14 cellular contexts compared by ENCODE assay signal in genomic region chr6:157892363-157892878, GRCh38.
DNase-seq lines count a peak whose midpoint lies in the region; ATAC-seq lines count a peak whose summit lies in the region.
"Had no signal": no experiment of that assay in that cellular context is flagged by ENCODE, and none has a peak within 500 bp of the region (broad histone marks: within the 10 kb centered on the region; RNA-seq: fewer than 3 reads in every experiment).

No MANE protein-coding gene starts in this region.

- no peak overlapping the region for H4K91ac ChIP-seq in mesenchymal stem cell (ENCODE audit: low read length)

- H3K79me1 ChIP-seq in mesenchymal stem cell (replicated peaks; ENCODE audit: low read length, poor library complexity, severe bottlenecking) = peaks cover 34% of the 10 kb centered on the region

- H2BK15ac ChIP-seq in mesenchymal stem cell (ENCODE audit: low read depth, poor library complexity, severe bottlenecking) = no peak overlapping the region

- H3K4ac ChIP-seq in mesenchymal stem cell (ENCODE audit: low read depth in 1 of 2, low read length in 2 of 2) = no peak overlapping the region

- ATAC-seq in stimulated activated naive CD8-positive, alpha-beta T cell treated with anti-CD3 and anti-CD28 coated beads, Interleukin-15, Interleukin-2, amounts not matched to agents 100 U/mL and 50 U/mL, for 24 hours = no peak
- ATAC-seq in activated CD8-positive, alpha-beta T cell treated with anti-CD3 and anti-CD28 coated beads, Interleukin-2, amount 10 ng/mL, durations not matched to agents 7 days and 5 days = peak; percentile 44
- ATAC-seq in effector memory CD8-positive, alpha-beta T cell (replicated peaks) = peak; percentile 38
- ATAC-seq in HG03469 (IDR thresholded peaks at IDR 0.05; ENCODE audit: unreplicated experiment) = no peak
- ATAC-seq in HG03097 (IDR thresholded peaks at IDR 0.05; ENCODE audit: low FRiP score, unreplicated experiment) = no peak

- H2BK5ac ChIP-seq in mesenchymal stem cell (ENCODE audit: low read depth, low read length, poor library complexity, severe bottlenecking) = no peak overlapping the region

- H2AK5ac ChIP-seq in mesenchymal stem cell (ENCODE audit: low read length, severe bottlenecking) = no peak overlapping the region

- H3K23ac ChIP-seq in mesenchymal stem cell (ENCODE audit: low read length in 2 of 2) = no peak overlapping the region

- H3K36me3 Mint-ChIP-seq in stimulated activated naive CD8-positive, alpha-beta T cell treated with anti-CD3 and anti-CD28 coated beads, Interleukin-15, Interleukin-2, amounts not matched to agents 100 ng/mL and 50 ng/mL, for 24 hours (ENCODE audit: low read depth) = peaks cover 80% of the 10 kb centered on the region
- peaks cover 10% of the 10 kb centered on the region for H3K36me3 Mint-ChIP-seq in activated CD8-positive, alpha-beta T cell treated with anti-CD3 and anti-CD28 coated beads, Interleukin-2, amount 10 ng/mL, durations not matched to agents 7 days and 5 days (ENCODE audit: low read depth)
- peaks cover 25% of the 10 kb centered on the region for H3K36me3 Mint-ChIP-seq in effector memory CD8-positive, alpha-beta T cell (ENCODE audit: insufficient read depth)

- DNase-seq in stimulated activated naive CD8-positive, alpha-beta T cell treated with anti-CD3 and anti-CD28 coated beads, Interleukin-15, Interleukin-2, amounts not matched to agents 100 U/mL and 50 U/mL, for 24 hours = no peak
- no peak for DNase-seq in activated CD8-positive, alpha-beta T cell treated with anti-CD3 and anti-CD28 coated beads, Interleukin-2, amount 10 ng/mL, durations not matched to agents 7 days and 5 days
- no peak for DNase-seq in effector memory CD8-positive, alpha-beta T cell
- DNase-seq in mesenchymal stem cell (no peak), iPS-NIHi7 (ENCODE audit: extremely low spot score) (no peak)
- DNase-seq: HFFc6, left ventricle myocardium inferior, NCI-H1417 treated with DMSO at 0.1 percent for 48 hours, NCI-H2227 treated with DMSO at 0.1 percent for 48 hours, ovary, SW 1271 had no signal

- no peak overlapping the region for H2AFZ ChIP-seq in mesenchymal stem cell (ENCODE audit: low read depth, low read length)

- H3K4me1 ChIP-seq in mesenchymal stem cell (ENCODE audit: control insufficient read depth, insufficient read depth, low read depth, low read length) = peaks cover 2% of the 10 kb centered on the region

- H3K9me3 Mint-ChIP-seq in stimulated activated naive CD8-positive, alpha-beta T cell treated with anti-CD3 and anti-CD28 coated beads, Interleukin-15, Interleukin-2, amounts not matched to agents 100 ng/mL and 50 ng/mL, for 24 hours = no peaks in the 10 kb centered on the region
- no peaks in the 10 kb centered on the region for H3K9me3 Mint-ChIP-seq in activated CD8-positive, alpha-beta T cell treated with anti-CD3 and anti-CD28 coated beads, Interleukin-2, amount 10 ng/mL, durations not matched to agents 7 days and 5 days (ENCODE audit: insufficient read depth)
- H3K9me3 Mint-ChIP-seq in effector memory CD8-positive, alpha-beta T cell = no peaks in the 10 kb centered on the region
- H3K9me3 Mint-ChIP-seq: HFFc6 had no signal

- H3K27me3 ChIP-seq in mesenchymal stem cell (ENCODE audit: control insufficient read depth in 1 of 2, insufficient read depth in 1 of 2, low read length in 2 of 2) = no peaks in the 10 kb centered on the region
- H3K27me3 ChIP-seq: ovary had no signal

- no peak overlapping the region for H3K9ac ChIP-seq in mesenchymal stem cell (ENCODE audit: low read length)

- H3K4me2 ChIP-seq in mesenchymal stem cell (ENCODE audit: low read length, poor library complexity, severe bottlenecking) = no peak overlapping the region

- no peaks in the 10 kb centered on the region for H3K9me3 ChIP-seq in mesenchymal stem cell (ENCODE audit: control insufficient read depth, low read length)
- H3K9me3 ChIP-seq: left ventricle myocardium inferior, ovary had no signal

- peak overlapping the region; percentile 36 for H3K4me3 Mint-ChIP-seq in stimulated activated naive CD8-positive, alpha-beta T cell treated with anti-CD3 and anti-CD28 coated beads, Interleukin-15, Interleukin-2, amounts not matched to agents 100 ng/mL and 50 ng/mL, for 24 hours
- H3K4me3 Mint-ChIP-seq in activated CD8-positive, alpha-beta T cell treated with anti-CD3 and anti-CD28 coated beads, Interleukin-2, amount 10 ng/mL, durations not matched to agents 7 days and 5 days = peak overlapping the region; percentile 30
- H3K4me3 Mint-ChIP-seq in effector memory CD8-positive, alpha-beta T cell = peak overlapping the region in 1 of 2 donors; percentile 0
- H3K4me3 Mint-ChIP-seq: HFFc6 had no signal

- peak overlapping the region; percentile 60 for H3K27ac Mint-ChIP-seq in stimulated activated naive CD8-positive, alpha-beta T cell treated with anti-CD3 and anti-CD28 coated beads, Interleukin-15, Interleukin-2, amounts not matched to agents 100 ng/mL and 50 ng/mL, for 24 hours
- H3K27ac Mint-ChIP-seq in activated CD8-positive, alpha-beta T cell treated with anti-CD3 and anti-CD28 coated beads, Interleukin-2, amount 10 ng/mL, durations not matched to agents 7 days and 5 days = peak overlapping the region; percentile 36
- H3K27ac Mint-ChIP-seq in effector memory CD8-positive, alpha-beta T cell = peak overlapping the region in 1 of 2 donors; percentile 9
- H3K27ac Mint-ChIP-seq: HFFc6 had no signal

- H3K4me3 ChIP-seq in mesenchymal stem cell (ENCODE audit: insufficient read depth in 1 of 2, low read depth in 1 of 2, low read length in 2 of 2) = no peak overlapping the region
- H3K4me3 ChIP-seq: left ventricle myocardium inferior, ovary had no signal

- POLR2A ChIA-PET in activated CD8-positive, alpha-beta T cell treated with anti-CD3 and anti-CD28 coated beads, Interleukin-2, amount 10 ng/mL, durations not matched to agents 7 days and 5 days (lab: Charles Lee) = no interaction called here

- H3K14ac ChIP-seq in mesenchymal stem cell (ENCODE audit: low read length in 2 of 2) = no peak overlapping the region

- no peak overlapping the region for H4K8ac ChIP-seq in mesenchymal stem cell (ENCODE audit: low read length)

- peaks cover 15 to 93% of the 10 kb centered on the region in 2 experiments for H3K36me3 ChIP-seq in mesenchymal stem cell (ENCODE audit: control insufficient read depth in 1 of 2, insufficient read depth in 2 of 2, low read depth in 1 of 2, low read length in 2 of 2)
- H3K36me3 ChIP-seq: ovary had no signal

- H2BK120ac ChIP-seq in mesenchymal stem cell (ENCODE audit: low read depth, low read length) = no peak overlapping the region

- CTCF ChIA-PET in activated CD8-positive, alpha-beta T cell treated with anti-CD3 and anti-CD28 coated beads, Interleukin-2, amount 10 ng/mL, durations not matched to agents 7 days and 5 days (lab: Charles Lee) = interaction anchor here (1.3 to 3.9 kb wide), 7 partner anchors 10 to 194 kb away, joined by 3 to 15 read pairs (median 9); no protein-coding TSS in a partner anchor

- WGBS in mesenchymal stem cell = 94% methylated on average over 4 of the region's 5 CpGs

- peaks cover 46% of the 10 kb centered on the region for H3K4me1 Mint-ChIP-seq in stimulated activated naive CD8-positive, alpha-beta T cell treated with anti-CD3 and anti-CD28 coated beads, Interleukin-15, Interleukin-2, amounts not matched to agents 100 ng/mL and 50 ng/mL, for 24 hours (ENCODE audit: low read depth)
- H3K4me1 Mint-ChIP-seq in activated CD8-positive, alpha-beta T cell treated with anti-CD3 and anti-CD28 coated beads, Interleukin-2, amount 10 ng/mL, durations not matched to agents 7 days and 5 days (ENCODE audit: low read depth) = peaks cover 26% of the 10 kb centered on the region
- H3K4me1 Mint-ChIP-seq in effector memory CD8-positive, alpha-beta T cell (ENCODE audit: low read depth in 2 of 2) = peaks cover 0 to 13% of the 10 kb centered on the region in 2 donors

- no peaks in the 10 kb centered on the region for H3K27me3 Mint-ChIP-seq in stimulated activated naive CD8-positive, alpha-beta T cell treated with anti-CD3 and anti-CD28 coated beads, Interleukin-15, Interleukin-2, amounts not matched to agents 100 ng/mL and 50 ng/mL, for 24 hours
- H3K27me3 Mint-ChIP-seq in activated CD8-positive, alpha-beta T cell treated with anti-CD3 and anti-CD28 coated beads, Interleukin-2, amount 10 ng/mL, durations not matched to agents 7 days and 5 days (ENCODE audit: low read depth) = no peaks in the 10 kb centered on the region
- H3K27me3 Mint-ChIP-seq in effector memory CD8-positive, alpha-beta T cell = peaks cover 0 to 3% of the 10 kb centered on the region in 2 donors

- H2BK12ac ChIP-seq in mesenchymal stem cell (ENCODE audit: low read length in 2 of 2) = no peak overlapping the region

- no peak overlapping the region for H3K27ac ChIP-seq in mesenchymal stem cell (ENCODE audit: low read length, poor library complexity, severe bottlenecking)
- H3K27ac ChIP-seq: left ventricle myocardium inferior, ovary had no signal

- no peak overlapping the region for H3K18ac ChIP-seq in mesenchymal stem cell (ENCODE audit: low read depth in 1 of 2, low read length in 2 of 2)

Comparison
In these comparisons a context has a peak if more than half of its experiments do, and no peak if none do; other contexts are left out.
1. ATAC-seq: peak in activated CD8-positive, alpha-beta T cell treated with anti-CD3 and anti-CD28 coated beads, Interleukin-2, amount 10 ng/mL, durations not matched to agents 7 days and 5 days (single experiment) and effector memory CD8-positive, alpha-beta T cell (single experiment); none in stimulated activated naive CD8-positive, alpha-beta T cell treated with anti-CD3 and anti-CD28 coated beads, Interleukin-15, Interleukin-2, amounts not matched to agents 100 U/mL and 50 U/mL, for 24 hours (single experiment), HG03469 (single experiment) and HG03097 (single experiment).